Comparison of ENCODE assay signal across 16 cellular contexts in the genomic region with DNA sequence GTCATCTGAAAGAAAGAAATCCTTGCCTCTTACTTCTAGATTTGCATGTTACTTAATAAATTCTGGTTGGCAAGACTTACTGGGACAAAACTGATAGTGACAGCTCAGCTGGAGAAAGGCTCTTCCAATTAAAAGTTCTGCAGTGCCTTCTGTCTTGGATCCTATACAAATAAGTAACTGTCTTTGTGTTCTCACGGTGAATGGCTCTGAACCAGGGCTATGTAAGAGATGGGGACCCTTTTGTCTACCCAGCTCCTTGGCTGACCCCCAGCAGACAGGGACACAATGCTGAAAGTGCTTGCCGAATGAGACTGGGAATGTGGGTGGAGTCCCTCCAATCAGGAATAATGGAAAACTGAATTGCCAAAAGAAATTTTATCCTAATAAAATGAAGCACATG.
DNase-seq lines count a peak whose midpoint lies in the region; TF ChIP-seq lines count a peak whose summit lies in the region.
"Had no signal": no experiment of that assay in that cellular context is flagged by ENCODE, and none has a peak within 500 bp of the region (broad histone marks: within the 10 kb centered on the region; RNA-seq: fewer than 3 reads in every experiment).

No MANE protein-coding gene starts in this region.

- no peak overlapping the region for H4K91ac ChIP-seq in neuronal stem cell (ENCODE audit: low read depth, low read length, poor library complexity)

- no peak overlapping the region for H2BK120ac ChIP-seq in neuronal stem cell (ENCODE audit: low read depth, low read length)

- no peaks in the 10 kb centered on the region for H4K20me1 ChIP-seq in mammary epithelial cell (ENCODE audit: insufficient read depth, low read length)
- H4K20me1 ChIP-seq: BLaER1 had no signal

- WGBS in endodermal cell (ENCODE audit: insufficient coverage in 1 of 2, insufficient read length in 1 of 2), 2 experiments, result 57 to 85% methylated on average over 1 to 2 of the region's 2 CpGs
- no CpG with 5 or more reads among the region's 2 CpGs for WGBS in neuronal stem cell (ENCODE audit: extremely low coverage in 2 of 2, insufficient read length in 2 of 2, insufficient replicate concordance in 1 of 2), 2 donors
- 79% methylated on average over 2 of the region's 2 CpGs for WGBS in mammary epithelial cell (ENCODE audit: low coverage, missing lambda C conversion rate)

- H3K9me3 Mint-ChIP-seq in endodermal cell, result peaks cover 7% of the 10 kb centered on the region
- H3K9me3 Mint-ChIP-seq: HFFc6 had no signal

- no peaks in the 10 kb centered on the region for H3K79me1 ChIP-seq in neuronal stem cell (ENCODE audit: low read depth, low read length)

- dilution Hi-C loops in mammary epithelial cell (cut with HindIII; ENCODE audit: low sequenced_read_pairs), result no loop called here

- H4K8ac ChIP-seq in neuronal stem cell (ENCODE audit: low read depth, low read length), result no peak overlapping the region

- no peak overlapping the region for H3K4ac ChIP-seq in neuronal stem cell (ENCODE audit: low read length)

- H3K9ac ChIP-seq in colonic mucosa (ENCODE audit: low read depth in 2 of 2, low read length in 2 of 2) (no peak overlapping the region), endodermal cell (ENCODE audit: extremely low read depth, low read length, poor library complexity, severe bottlenecking) (no peak overlapping the region), neuronal stem cell (ENCODE audit: low read depth, low read length, poor library complexity) (no peak overlapping the region), mammary epithelial cell (ENCODE audit: insufficient read depth, low read length) (no peak overlapping the region)
- H3K9ac ChIP-seq: BLaER1 had no signal

- H3K79me2 ChIP-seq in mammary epithelial cell (ENCODE audit: insufficient read depth, low read length), result no peaks in the 10 kb centered on the region

- H2BK5ac ChIP-seq in neuronal stem cell (ENCODE audit: low read length), result no peak overlapping the region

- peaks cover 2% of the 10 kb centered on the region for H3K27me3 Mint-ChIP-seq in endodermal cell (ENCODE audit: insufficient read depth)
- H3K27me3 Mint-ChIP-seq: B cell had no signal

- no peak overlapping the region for H3K23ac ChIP-seq in neuronal stem cell (ENCODE audit: low read depth, low read length, poor library complexity)

- H2BK15ac ChIP-seq in neuronal stem cell (ENCODE audit: low read length), result no peak overlapping the region

- no peak overlapping the region for H3K4me3 Mint-ChIP-seq in endodermal cell
- H3K4me3 Mint-ChIP-seq: B cell; CD4-positive, CD25-positive, alpha-beta regulatory T cell; CD8-positive, alpha-beta T cell; HFFc6 had no signal

- H3K4me2 ChIP-seq in neuronal stem cell (ENCODE audit: insufficient read depth, low read length, poor library complexity, severe bottlenecking) (no peak overlapping the region), mammary epithelial cell (ENCODE audit: insufficient read depth, low read depth, low read length) (no peak overlapping the region)
- H3K4me2 ChIP-seq: BLaER1 had no signal

- no peak overlapping the region for H3K4me3 ChIP-seq in colonic mucosa
- H3K4me3 ChIP-seq in endodermal cell (ENCODE audit: low read length), result no peak overlapping the region
- no peak overlapping the region for H3K4me3 ChIP-seq in neuronal stem cell (ENCODE audit: low read length in 2 of 2)
- no peak overlapping the region for H3K4me3 ChIP-seq in mammary epithelial cell (replicated peaks in 1 of 3; ENCODE audit: insufficient read depth in 1 of 3, low read depth in 2 of 3, low read length in 3 of 3)
- H3K4me3 ChIP-seq: BLaER1, HAP-1 had no signal

- no peak for DNase-seq in colonic mucosa
- DNase-seq in endodermal cell, result no peak
- peak; percentile 54 for DNase-seq in neuronal stem cell (ENCODE audit: low spot score)
- DNase-seq in NCI-H345 treated with DMSO at 0.1 percent for 48 hours (lab: John Stamatoyannopoulos, UW; ENCODE audit: unreplicated experiment), result no peak
- no peak for DNase-seq in mammary epithelial cell
- DNase-seq in dedifferentiated amniotic fluid mesenchymal stem cell (ENCODE audit: extremely low spot score), result no peak
- DNase-seq: Caco-2; CD4-positive, CD25-positive, alpha-beta regulatory T cell; CD8-positive, alpha-beta T cell; DMS153; DND-41; GOT3; HFFc6 had no signal

- CTCF ChIA-PET in mammary epithelial cell (lab: Charles Lee; ENCODE audit: low non-redundant PET), result no interaction called here

- H3K18ac ChIP-seq in neuronal stem cell (ENCODE audit: low read length), result no peak overlapping the region

- H3K27me3 ChIP-seq in colonic mucosa (no peaks in the 10 kb centered on the region), endodermal cell (ENCODE audit: control insufficient read depth, insufficient read depth, low read length, poor library complexity, severe bottlenecking) (no peaks in the 10 kb centered on the region), neuronal stem cell (ENCODE audit: control insufficient read depth in 3 of 3, insufficient read depth in 3 of 3, low read depth in 1 of 3, low read length in 3 of 3) (no peaks in the 10 kb centered on the region), mammary epithelial cell (ENCODE audit: insufficient read depth, low read length) (no peaks in the 10 kb centered on the region)
- H3K27me3 ChIP-seq: BLaER1 had no signal

- no peak for TF ChIP-seq CTCF in colonic mucosa (IDR thresholded peaks at IDR 0.05)
- no peak for TF ChIP-seq CTCF in endodermal cell (conservative IDR thresholded peaks at IDR 0.05)
- TF ChIP-seq CTCF in mammary epithelial cell (conservative IDR thresholded peaks at IDR 0.05 in 1 of 2, IDR thresholded peaks at IDR 0.05 in 1 of 2; ENCODE audit: extremely low read depth in 1 of 2, insufficient read depth in 1 of 2, low read depth in 1 of 2, low read length in 2 of 2), result no peak

- in situ Hi-C loops in mammary epithelial cell (cut with MboI; ENCODE audit: low sequenced_read_pairs in 2 of 2), result no loop called here

- intact Hi-C loops in colonic mucosa (cut with DNase I), result no loop called here
- intact Hi-C loops in mammary epithelial cell (cut with micrococcal nuclease), result no loop called here

- H3K27ac Mint-ChIP-seq in endodermal cell, result no peak overlapping the region
- H3K27ac Mint-ChIP-seq: B cell; CD8-positive, alpha-beta T cell; HFFc6 had no signal

- peaks cover 14% of the 10 kb centered on the region for H3K36me3 Mint-ChIP-seq in endodermal cell (ENCODE audit: low read depth)
- H3K36me3 Mint-ChIP-seq: CD4-positive, CD25-positive, alpha-beta regulatory T cell; CD8-positive, alpha-beta T cell had no signal

- no peaks in the 10 kb centered on the region for H3K4me1 ChIP-seq in colonic mucosa
- peaks cover 4% of the 10 kb centered on the region for H3K4me1 ChIP-seq in endodermal cell (ENCODE audit: control insufficient read depth, insufficient read depth, low read length)
- H3K4me1 ChIP-seq in neuronal stem cell (ENCODE audit: control insufficient read depth in 2 of 2, insufficient read depth in 1 of 2, low read depth in 1 of 2, low read length in 2 of 2), result peaks cover 14 to 18% of the 10 kb centered on the region in 2 donors
- no peaks in the 10 kb centered on the region for H3K4me1 ChIP-seq in mammary epithelial cell (ENCODE audit: insufficient read depth, low read length)
- H3K4me1 ChIP-seq: BLaER1 had no signal

- peak overlapping the region; percentile 21 for H3K27ac ChIP-seq in colonic mucosa
- H3K27ac ChIP-seq in endodermal cell (ENCODE audit: low read depth, low read length), result peak overlapping the region; percentile 29
- peak overlapping the region; percentile 15 for H3K27ac ChIP-seq in neuronal stem cell (replicated peaks; ENCODE audit: low read length)
- H3K27ac ChIP-seq in mammary epithelial cell (ENCODE audit: insufficient read depth, low read depth, low read length), result no peak overlapping the region
- H3K27ac ChIP-seq: BLaER1 had no signal

- no TSS peak for BruUV-seq in mammary epithelial cell (replicated peaks; lab: Mats Ljungman, UMichigan)

- H2AK5ac ChIP-seq in neuronal stem cell (ENCODE audit: low read depth, low read length), result no peak overlapping the region

- H2BK12ac ChIP-seq in neuronal stem cell (ENCODE audit: low read length), result no peak overlapping the region

- no peak overlapping the region for H3K14ac ChIP-seq in neuronal stem cell (ENCODE audit: low read length)

- H2AFZ ChIP-seq in neuronal stem cell (ENCODE audit: low read length), result no peak overlapping the region
- H2AFZ ChIP-seq in mammary epithelial cell (ENCODE audit: low read depth, low read length), result no peak overlapping the region

- peaks cover 12% of the 10 kb centered on the region for H3K4me1 Mint-ChIP-seq in endodermal cell

- H3K36me3 ChIP-seq in colonic mucosa (no peaks in the 10 kb centered on the region), endodermal cell (ENCODE audit: control insufficient read depth, insufficient read depth, low read length) (no peaks in the 10 kb centered on the region), neuronal stem cell (replicated peaks in 1 of 2; ENCODE audit: control insufficient read depth in 2 of 2, insufficient read depth in 2 of 2, low read length in 2 of 2) (peaks cover 0 to 4% of the 10 kb centered on the region in 2 donors), mammary epithelial cell (ENCODE audit: insufficient read depth, low read length) (no peaks in the 10 kb centered on the region)
- H3K36me3 ChIP-seq: HAP-1 had no signal

- H3K9me3 ChIP-seq in colonic mucosa, result no peaks in the 10 kb centered on the region
- H3K9me3 ChIP-seq in endodermal cell (ENCODE audit: control insufficient read depth, low read length), result peaks cover 11% of the 10 kb centered on the region
- H3K9me3 ChIP-seq in neuronal stem cell (replicated peaks in 1 of 2; ENCODE audit: control insufficient read depth in 2 of 2, insufficient read depth in 1 of 2, low read depth in 1 of 2, low read length in 2 of 2), result peaks cover 0 to 2% of the 10 kb centered on the region in 2 donors
- no peaks in the 10 kb centered on the region for H3K9me3 ChIP-seq in mammary epithelial cell (replicated peaks; ENCODE audit: insufficient read depth, low read length)
- H3K9me3 ChIP-seq: Caco-2 had no signal
